17 cellular contexts compared by ENCODE assay signal in genomic region chr12:124088232-124088907, GRCh38.
DNase-seq lines count a peak whose midpoint lies in the region; ATAC-seq and TF ChIP-seq lines count a peak whose summit lies in the region.
"Had no signal": no experiment of that assay in that cellular context is flagged by ENCODE, and none has a peak within 500 bp of the region (broad histone marks: within the 10 kb centered on the region; RNA-seq: fewer than 3 reads in every experiment).

No MANE protein-coding gene starts in this region.

- no peak for ATAC-seq in HG03280 (IDR thresholded peaks at IDR 0.05; ENCODE audit: unreplicated experiment)
- ATAC-seq: K562 had no signal

- peak; percentile 62 for DNase-seq in NCI-H1048 (lab: John Stamatoyannopoulos, UW)
- peak; percentile 58 for DNase-seq in cerebellum (ENCODE audit: low spot score)
- DNase-seq in stimulated activated naive CD4-positive, alpha-beta T cell treated with Interleukin-2 at 50 U/mL for 16 hours (lab: John Stamatoyannopoulos, UW): no peak
- no peak for DNase-seq in left ventricle myocardium inferior
- no peak for DNase-seq in NCI-H187 (lab: John Stamatoyannopoulos, UW)
- DNase-seq: Caco-2, DMS79, GDM1, NCI-H1092, NCI-H1694 treated with DMSO at 0.1 percent for 48 hours, NCI-H774, SJCRH30 had no signal

- peak overlapping the region; percentile 89 to 96 (median 91) for H3K27ac Mint-ChIP-seq in nephron
- H3K27ac Mint-ChIP-seq: CD14-positive monocyte had no signal

- no peak for TF ChIP-seq CTCF in C4-2B (conservative IDR thresholded peaks at IDR 0.05)
- no peak for TF ChIP-seq CTCF in nephron (IDR thresholded peaks at IDR 0.05; ENCODE audit: unreplicated experiment in 3 of 3)
- TF ChIP-seq CTCF in left ventricle myocardium inferior (IDR thresholded peaks at IDR 0.05; ENCODE audit: borderline replicate concordance): no peak

- no peaks in the 10 kb centered on the region for H3K27me3 Mint-ChIP-seq in nephron (ENCODE audit: low read depth)

- H3K4me3 Mint-ChIP-seq in nephron: peak overlapping the region in 1 of 3 experiments; percentile 21
- H3K4me3 Mint-ChIP-seq: CD14-positive monocyte had no signal

- H3K27me3 ChIP-seq in left ventricle myocardium inferior (ENCODE audit: low read depth): no peaks in the 10 kb centered on the region
- H3K27me3 ChIP-seq: SJCRH30 had no signal

- H3K4me1 ChIP-seq in left ventricle myocardium inferior: no peaks in the 10 kb centered on the region
- H3K4me1 ChIP-seq: Caco-2, SJCRH30 had no signal

- no peak overlapping the region for H3K4me3 ChIP-seq in left ventricle myocardium inferior
- H3K4me3 ChIP-seq: K562, SJCRH30 had no signal

- no peaks in the 10 kb centered on the region for H3K36me3 ChIP-seq in left ventricle myocardium inferior
- H3K36me3 ChIP-seq: SJCRH30 had no signal

- no peaks in the 10 kb centered on the region for H3K36me3 Mint-ChIP-seq in nephron (ENCODE audit: low read depth)
- H3K36me3 Mint-ChIP-seq: CD14-positive monocyte had no signal

- H3K9me3 Mint-ChIP-seq in nephron: no peaks in the 10 kb centered on the region

- peak overlapping the region; percentile 49 for H3K27ac ChIP-seq in C4-2B
- no peak overlapping the region for H3K27ac ChIP-seq in left ventricle myocardium inferior (replicated peaks)
- H3K27ac ChIP-seq: SJCRH30 had no signal

- no peaks in the 10 kb centered on the region for H3K9me3 ChIP-seq in left ventricle myocardium inferior (replicated peaks)
- H3K9me3 ChIP-seq: Caco-2 had no signal

- intact Hi-C loops in left ventricle myocardium inferior (cut with micrococcal nuclease): no loop called here

- peaks cover 20% of the 10 kb centered on the region for H3K4me1 Mint-ChIP-seq in nephron
- H3K4me1 Mint-ChIP-seq: CD14-positive monocyte had no signal

Comparison
In these comparisons a context has a peak if more than half of its experiments do, and no peak if none do; other contexts are left out.
1. DNase-seq: peak in NCI-H1048 (single experiment) and cerebellum (single experiment); none in stimulated activated naive CD4-positive, alpha-beta T cell treated with Interleukin-2 at 50 U/mL for 16 hours (single experiment), left ventricle myocardium inferior (single experiment) and NCI-H187 (0 of 2).